ENCODE assay signal across 15 cellular contexts in genomic region chr1:62038594-62039284, GRCh38.
DNase-seq lines count a peak whose midpoint lies in the region; ATAC-seq, FAIRE-seq and TF ChIP-seq lines count a peak whose summit lies in the region.
"Had no signal": no experiment of that assay in that cellular context is flagged by ENCODE, and none has a peak within 500 bp of the region (broad histone marks: within the 10 kb centered on the region; RNA-seq: fewer than 3 reads in every experiment).

No MANE protein-coding gene starts in this region.

- intact Hi-C loops in PC-9 (cut with micrococcal nuclease; ENCODE audit: unreplicated experiment): no loop called here

- H3K9me3 ChIP-seq in PC-9 (ENCODE audit: insufficient read depth, low read depth): no peaks in the 10 kb centered on the region
- no peaks in the 10 kb centered on the region for H3K9me3 ChIP-seq in SJCRH30 (replicated peaks)
- H3K9me3 ChIP-seq: colonic mucosa, esophagus squamous epithelium had no signal

- POLR2A ChIA-PET in PC-9 (lab: Charles Lee; ENCODE audit: unreplicated experiment): no interaction called here

- H3K9me2 ChIP-seq in PC-9 (ENCODE audit: insufficient read depth): no peaks in the 10 kb centered on the region

- no peak overlapping the region for H3K27ac ChIP-seq in C4-2B
- no peak overlapping the region for H3K27ac ChIP-seq in PC-9
- H3K27ac ChIP-seq in SJCRH30: no peak overlapping the region
- H3K27ac ChIP-seq: colonic mucosa, esophagus squamous epithelium had no signal

- no TSS peak for BruUV-seq in PC-9 (replicated peaks; lab: Mats Ljungman, UMichigan)

- ATAC-seq in GM21381 (IDR thresholded peaks at IDR 0.05; ENCODE audit: unreplicated experiment) (no peak), HG02610 (IDR thresholded peaks at IDR 0.05; ENCODE audit: unreplicated experiment) (no peak)
- ATAC-seq: left ventricle myocardium superior; naive thymus-derived CD4-positive, alpha-beta T cell; T-helper 17 cell had no signal

- no peak for DNase-seq in GM19239 (ENCODE audit: insufficient read length, low spot score)
- DNase-seq in PC-9: no peak
- no peak for DNase-seq in fibroblast of mammary gland (ENCODE audit: low read depth)
- DNase-seq in NCI-H748 (lab: John Stamatoyannopoulos, UW; ENCODE audit: unreplicated experiment): no peak
- no peak for DNase-seq in SJCRH30
- DNase-seq: colonic mucosa; esophagus squamous epithelium; H7; left ventricle myocardium superior; naive thymus-derived CD4-positive, alpha-beta T cell; RPMI8226; T-helper 17 cell had no signal

- CTCF ChIA-PET in PC-9 (lab: Charles Lee): no interaction called here

- 0 out of 2 replicates have a peak, but pooled peaks cover 3% of the 10 kb centered on the region for H3K36me3 ChIP-seq in PC-9 (ENCODE audit: low read depth)
- no peaks in the 10 kb centered on the region for H3K36me3 ChIP-seq in SJCRH30
- H3K36me3 ChIP-seq: colonic mucosa had no signal

- no peak overlapping the region for H3K4me2 ChIP-seq in PC-9

- H3K4me1 ChIP-seq in PC-9 (replicated peaks; ENCODE audit: insufficient read depth): no peaks in the 10 kb centered on the region
- no peaks in the 10 kb centered on the region for H3K4me1 ChIP-seq in SJCRH30
- H3K4me1 ChIP-seq: colonic mucosa, esophagus squamous epithelium had no signal

- H3K27me3 ChIP-seq in PC-9 (ENCODE audit: insufficient read depth, low read depth) (no peaks in the 10 kb centered on the region), SJCRH30 (no peaks in the 10 kb centered on the region)
- H3K27me3 ChIP-seq: colonic mucosa, esophagus squamous epithelium had no signal

- TF ChIP-seq CTCF in C4-2B (conservative IDR thresholded peaks at IDR 0.05): peak; percentile 33; the same call in 1 of the 2 replicates
- TF ChIP-seq CTCF in PC-9 (conservative IDR thresholded peaks at IDR 0.05): 0 out of 2 replicates have a peak, but pooled peaks have one; percentile 23
- TF ChIP-seq CTCF in fibroblast of mammary gland (conservative IDR thresholded peaks at IDR 0.05; ENCODE audit: control insufficient read depth, insufficient read depth, low read depth, low read length): peak; percentile 7

- H3K4me3 ChIP-seq in PC-9 (no peak overlapping the region), fibroblast of mammary gland (ENCODE audit: control insufficient read depth, low read depth, low read length) (no peak overlapping the region), SJCRH30 (no peak overlapping the region)
- H3K4me3 ChIP-seq: colonic mucosa, esophagus squamous epithelium had no signal

- no peaks in the 10 kb centered on the region for H3K79me2 ChIP-seq in PC-9 (ENCODE audit: low read depth)

- H3F3A ChIP-seq in PC-9 (ENCODE audit: insufficient read depth, low read depth): no peaks in the 10 kb centered on the region

- FAIRE-seq in GM19239 (lab: Jason Lieb, UNC): peak; percentile 37

- no peaks in the 10 kb centered on the region for H4K20me1 ChIP-seq in PC-9 (ENCODE audit: insufficient read depth)

- no peak overlapping the region for H2AFZ ChIP-seq in PC-9
